In genomic region chr5:91434348-91434747, GRCh38 we compare ENCODE assay signal across 17 cellular contexts. TPM values are rescaled to one million over a fixed set of nuclear protein-coding genes. Genes with fewer than 3 reads are reported as not detected.
DNase-seq lines count a peak whose midpoint lies in the region; ATAC-seq lines count a peak whose summit lies in the region.
"Had no signal": no experiment of that assay in that cellular context is flagged by ENCODE, and none has a peak within 500 bp of the region (broad histone marks: within the 10 kb centered on the region; RNA-seq: fewer than 3 reads in every experiment).

No MANE protein-coding gene starts in this region.

- H3K4me1 Mint-ChIP-seq in activated CD4-positive, alpha-beta T cell treated with anti-CD3 and anti-CD28 coated beads, Interleukin-2, amount 10 ng/mL, durations not matched to agents 24 days and 14 days, result peaks cover 14% of the 10 kb centered on the region
- peaks cover 24 to 58% (median 51%) of the 10 kb centered on the region in 4 donors for H3K4me1 Mint-ChIP-seq in naive thymus-derived CD8-positive, alpha-beta T cell

- ATAC-seq in GM21390 (IDR thresholded peaks at IDR 0.05; ENCODE audit: unreplicated experiment), result peak; percentile 75
- ATAC-seq in naive thymus-derived CD8-positive, alpha-beta T cell, result peak; percentile 95 to 96
- no peak for ATAC-seq in GM19023 (IDR thresholded peaks at IDR 0.05; ENCODE audit: unreplicated experiment)
- ATAC-seq: esophagus mucosa, left ventricle myocardium superior had no signal

- H3K27ac Mint-ChIP-seq in activated CD4-positive, alpha-beta T cell treated with anti-CD3 and anti-CD28 coated beads, Interleukin-2, amount 10 ng/mL, durations not matched to agents 24 days and 14 days, result no peak overlapping the region
- H3K27ac Mint-ChIP-seq in naive thymus-derived CD8-positive, alpha-beta T cell, result peak overlapping the region; percentile 69 to 96 (median 94)
- H3K27ac Mint-ChIP-seq: activated B cell treated with CpG ODN at 0.5 μM for 24 hours had no signal

- no peaks in the 10 kb centered on the region for H3K27me3 Mint-ChIP-seq in activated CD4-positive, alpha-beta T cell treated with anti-CD3 and anti-CD28 coated beads, Interleukin-2, amount 10 ng/mL, durations not matched to agents 24 days and 14 days
- H3K27me3 Mint-ChIP-seq in naive thymus-derived CD8-positive, alpha-beta T cell, result no peaks in the 10 kb centered on the region
- H3K27me3 Mint-ChIP-seq: activated B cell treated with CpG ODN at 0.5 μM for 24 hours had no signal

- H3K9me3 Mint-ChIP-seq in activated CD4-positive, alpha-beta T cell treated with anti-CD3 and anti-CD28 coated beads, Interleukin-2, amount 10 ng/mL, durations not matched to agents 24 days and 14 days, result no peaks in the 10 kb centered on the region
- H3K9me3 Mint-ChIP-seq in naive thymus-derived CD8-positive, alpha-beta T cell, result peaks cover 0 to 10% (median 5%) of the 10 kb centered on the region in 9 donors

- POLR2A ChIA-PET in naive thymus-derived CD8-positive, alpha-beta T cell (lab: Charles Lee), result interaction anchor here (0.9 to 2.5 kb wide), 3 partner anchors 11 to 54 kb away, joined by 3 to 19 read pairs (median 11); partner anchors contain the start of gene ARRDC3

- intact Hi-C loops in activated CD4-positive, alpha-beta T cell treated with anti-CD3 and anti-CD28 coated beads, Interleukin-2, amount 10 ng/mL, durations not matched to agents 24 days and 14 days (cut with micrococcal nuclease), result no loop called here

- peak; percentile 2 to 16 for DNase-seq in activated CD4-positive, alpha-beta T cell treated with anti-CD3 and anti-CD28 coated beads, Interleukin-2, amount 50 U/mL, for 4 hours
- no peak for DNase-seq in activated CD4-positive, alpha-beta T cell treated with anti-CD3 and anti-CD28 coated beads, Interleukin-2, amount 10 ng/mL, durations not matched to agents 24 days and 14 days
- DNase-seq in KBM-7 (peak; percentile 19), A172 (ENCODE audit: low spot score) (no peak), NCI-H1436 treated with DMSO at 0.1 percent for 48 hours (lab: John Stamatoyannopoulos, UW) (no peak)
- peak in 5 of 10 donors; percentile 9 to 65 (median 42) for DNase-seq in naive thymus-derived CD8-positive, alpha-beta T cell
- DNase-seq: activated B cell treated with CpG ODN at 0.5 μM for 24 hours, hippocampal formation, left ventricle myocardium superior, MG63, NCI-H226, OCI-M1, small intestine, uterus had no signal

- no peak overlapping the region for H3K4me3 Mint-ChIP-seq in activated CD4-positive, alpha-beta T cell treated with anti-CD3 and anti-CD28 coated beads, Interleukin-2, amount 10 ng/mL, durations not matched to agents 24 days and 14 days
- H3K4me3 Mint-ChIP-seq in naive thymus-derived CD8-positive, alpha-beta T cell, result peak overlapping the region in 9 of 10 donors; percentile 44 to 75 (median 68)
- H3K4me3 Mint-ChIP-seq: activated B cell treated with CpG ODN at 0.5 μM for 24 hours had no signal

- in situ Hi-C loops in KBM-7 (cut with MboI; ENCODE audit: low pct_unique_long_range_greater_than_20kb, low sequenced_read_pairs), result no loop called here

- no peaks in the 10 kb centered on the region for H3K36me3 Mint-ChIP-seq in activated CD4-positive, alpha-beta T cell treated with anti-CD3 and anti-CD28 coated beads, Interleukin-2, amount 10 ng/mL, durations not matched to agents 24 days and 14 days (ENCODE audit: low read depth)
- H3K36me3 Mint-ChIP-seq in naive thymus-derived CD8-positive, alpha-beta T cell, result peaks cover 0 to 13% (median 10%) of the 10 kb centered on the region in 3 donors

RNA-seq across cellular contexts. Expression of gene ARRDC3, which starts 51.2 kb away (rescaled TPM):
- 12.4 and 13.1 TPM in 2 replicates for total RNA-seq in activated CD4-positive, alpha-beta T cell treated with anti-CD3 and anti-CD28 coated beads, Interleukin-2, amount 10 ng/mL, durations not matched to agents 24 days and 14 days
- 100 to 1,000 TPM; 355 to 374 TPM for total RNA-seq in naive thymus-derived CD8-positive, alpha-beta T cell
- polyA plus RNA-seq in naive thymus-derived CD8-positive, alpha-beta T cell, result 100 to 1,000 TPM in 2 of 3 donors, 10 to 100 TPM in 1; 72.6 to 134 (median 113) TPM
- 17.6 and 19.0 TPM in 2 replicates for total RNA-seq in A172 (2014; rRNA removed; shearing (Covaris generic))

Comparison
In these comparisons a context has a peak if more than half of its experiments do, and no peak if none do; other contexts are left out.
1. DNase-seq: peak in activated CD4-positive, alpha-beta T cell treated with anti-CD3 and anti-CD28 coated beads, Interleukin-2, amount 50 U/mL, for 4 hours (2 of 2) and KBM-7 (single experiment); none in activated CD4-positive, alpha-beta T cell treated with anti-CD3 and anti-CD28 coated beads, Interleukin-2, amount 10 ng/mL, durations not matched to agents 24 days and 14 days (single experiment), A172 (single experiment) and NCI-H1436 treated with DMSO at 0.1 percent for 48 hours (single experiment).
2. RNA of gene ARRDC3, which starts 51.2 kb away (total RNA-seq): 355 to 374 TPM in naive thymus-derived CD8-positive, alpha-beta T cell; 17.6 to 19.0 TPM in A172 and 12.4 to 13.1 TPM in activated CD4-positive, alpha-beta T cell treated with anti-CD3 and anti-CD28 coated beads, Interleukin-2, amount 10 ng/mL, durations not matched to agents 24 days and 14 days; every median in the first group is over 10 times any median in the second.